ENCODE assay signal across 25 cellular contexts in genomic region chr17:34367486-34368270, GRCh38. TPM values are rescaled to one million over a fixed set of nuclear protein-coding genes. Genes with fewer than 3 reads are reported as not detected.
A peak's percentile ranks its signal among the peaks of the same experiment; 100 is the strongest.
DNase-seq lines count a peak whose midpoint lies in the region; ATAC-seq and TF ChIP-seq lines count a peak whose summit lies in the region.
"Had no signal": no experiment of that assay in that cellular context is flagged by ENCODE, and none has a peak within 500 bp of the region (broad histone marks: within the 10 kb centered on the region; RNA-seq: fewer than 3 reads in every experiment).

No MANE protein-coding gene starts in this region.

- peak overlapping the region; percentile 28; the same call in 1 of the 2 replicates for H2AFZ ChIP-seq in Loucy (ENCODE audit: low read length)

- TF ChIP-seq EP300 in esophagus muscularis mucosa (IDR thresholded peaks at IDR 0.05) = no peak

- WGBS in esophagus muscularis mucosa = 75% methylated on average over 10 of the region's 10 CpGs

- peak overlapping the region; percentile 81 for H3K9ac ChIP-seq in Loucy (ENCODE audit: low read depth, low read length, poor library complexity, severe bottlenecking)

- H3K4me1 ChIP-seq in Loucy (ENCODE audit: insufficient read depth, low read length, poor library complexity, severe bottlenecking) = peaks cover 96% of the 10 kb centered on the region
- H3K4me1 ChIP-seq in esophagus muscularis mucosa = no peaks in the 10 kb centered on the region
- H3K4me1 ChIP-seq: HAP-1 had no signal

- H3K36me3 ChIP-seq in Loucy (ENCODE audit: insufficient read depth, low read length) (no peaks in the 10 kb centered on the region), esophagus muscularis mucosa (no peaks in the 10 kb centered on the region)
- H3K36me3 ChIP-seq: HAP-1 had no signal

- no peaks in the 10 kb centered on the region for H3K79me2 ChIP-seq in Loucy (ENCODE audit: insufficient read depth, low read length)

- H4K20me1 ChIP-seq in Loucy (ENCODE audit: insufficient read depth, low read length, poor library complexity, severe bottlenecking) = no peaks in the 10 kb centered on the region

- no peak for TF ChIP-seq POLR2A in esophagus muscularis mucosa (IDR thresholded peaks at IDR 0.05; ENCODE audit: low read depth)

- no peaks in the 10 kb centered on the region for H3K9me2 ChIP-seq in Loucy (replicated peaks; ENCODE audit: low read depth, low read length)

- no peak for ATAC-seq in stimulated activated naive CD8-positive, alpha-beta T cell treated with anti-CD3 and anti-CD28 coated beads, Interleukin-15, Interleukin-2, amounts not matched to agents 100 U/mL and 50 U/mL, for 24 hours
- no peak for ATAC-seq in HG03460 (IDR thresholded peaks at IDR 0.05; ENCODE audit: unreplicated experiment)

- TF ChIP-seq CTCF in Loucy (conservative IDR thresholded peaks at IDR 0.05; ENCODE audit: low read length) = no peak
- TF ChIP-seq CTCF in esophagus muscularis mucosa (IDR thresholded peaks at IDR 0.05) = no peak

- no peak overlapping the region for H3K4me3 ChIP-seq in Loucy (ENCODE audit: low read length, poor library complexity, severe bottlenecking)
- H3K4me3 ChIP-seq in esophagus muscularis mucosa = no peak overlapping the region
- H3K4me3 ChIP-seq: HAP-1 had no signal

- H3K9me3 ChIP-seq in Loucy (ENCODE audit: insufficient read depth, low read depth, low read length) = no peaks in the 10 kb centered on the region
- H3K9me3 ChIP-seq in esophagus muscularis mucosa = no peaks in the 10 kb centered on the region
- H3K9me3 ChIP-seq: HAP-1 had no signal

- no peak overlapping the region for H3K27ac ChIP-seq in esophagus muscularis mucosa (replicated peaks in 1 of 4)
- H3K27ac ChIP-seq: RWPE1 had no signal

- intact Hi-C loops in esophagus muscularis mucosa (cut with DNase I) = no loop called here

- DNase-seq in activated CD8-positive, alpha-beta memory T cell treated with anti-CD3 and anti-CD28 coated beads, Interleukin-2, amount 50 U/mL, for 48 hours = peak; percentile 36
- DNase-seq in activated CD8-positive, alpha-beta memory T cell treated with anti-CD3 and anti-CD28 coated beads, Interleukin-2, amount 50 U/mL, for 4 hours = no peak
- peak; percentile 90 for DNase-seq in esophagus muscularis mucosa (ENCODE audit: extremely low spot score)
- no peak for DNase-seq in stimulated activated naive CD8-positive, alpha-beta T cell treated with anti-CD3 and anti-CD28 coated beads, Interleukin-15, Interleukin-2, amounts not matched to agents 100 U/mL and 50 U/mL, for 24 hours
- DNase-seq in HT-29 (ENCODE audit: low spot score) = no peak
- DNase-seq: CD4-positive, alpha-beta T cell; HFFc6; Kasumi-1; NCI-H1105 treated with DMSO at 0.1 percent for 48 hours; NCI-H146; NCI-H2029; NCI-H446; NCI-H524 treated with DMSO at 0.1 percent for 48 hours; NCI-H774; NK-92 treated with Interleukin-12 subunit alpha and Interleukin-12 subunit beta, amount 100 ng/mL, for 24 hours; SHP77 had no signal

- H3F3A ChIP-seq in Loucy (ENCODE audit: low read depth) = peaks cover 15% of the 10 kb centered on the region

- H3K27me3 ChIP-seq in Loucy (ENCODE audit: insufficient read depth, low read length, poor library complexity, severe bottlenecking) (no peaks in the 10 kb centered on the region), esophagus muscularis mucosa (peaks cover 0 to 21% (median 0%) of the 10 kb centered on the region in 4 donors)

- H3K4me2 ChIP-seq in Loucy (ENCODE audit: low read depth, low read length, poor library complexity, severe bottlenecking) = peak overlapping the region; percentile 2

RNA-seq across cellular contexts. Expression of gene CCL1, which starts 4.6 kb away (rescaled TPM):
- not detected for total RNA-seq in esophagus muscularis mucosa
- total RNA-seq in HT-29 (2014; rRNA removed; shearing (Covaris generic)) = not detected in 2 replicates
- total RNA-seq: A172; CD4-positive, alpha-beta T cell; Daoy; G401; MCF 10A; SK-MEL-5 had no signal

RNA-seq across cellular contexts. Expression of gene CCL13, which starts 11.4 kb away (rescaled TPM):
- 1 to 10 TPM in 2 of 4 donors, under 1 TPM in 1, not detected in 1; 0.78 to 3.6 (median 2.0) TPM for total RNA-seq in esophagus muscularis mucosa
- not detected in 2 replicates for total RNA-seq in HT-29 (2014; rRNA removed; shearing (Covaris generic))
- total RNA-seq: A172; CD4-positive, alpha-beta T cell; Daoy; G401; HFFc6; MCF 10A; SK-MEL-5 had no signal

RNA-seq across cellular contexts. Expression of gene CCL8, which starts 48.4 kb away (rescaled TPM):
- 1 to 10 TPM in 1 of 4 donors, not detected in 3; 2.0 TPM for total RNA-seq in esophagus muscularis mucosa
- not detected in 2 replicates for total RNA-seq in HT-29 (2014; rRNA removed; shearing (Covaris generic))
- total RNA-seq: A172; CD4-positive, alpha-beta T cell; Daoy; G401; HFFc6; MCF 10A; SK-MEL-5 had no signal

Comparison
In these comparisons a context has a peak if more than half of its experiments do, and no peak if none do; other contexts are left out.
1. DNase-seq: peak in activated CD8-positive, alpha-beta memory T cell treated with anti-CD3 and anti-CD28 coated beads, Interleukin-2, amount 50 U/mL, for 48 hours (single experiment) and esophagus muscularis mucosa (single experiment); none in activated CD8-positive, alpha-beta memory T cell treated with anti-CD3 and anti-CD28 coated beads, Interleukin-2, amount 50 U/mL, for 4 hours (single experiment), stimulated activated naive CD8-positive, alpha-beta T cell treated with anti-CD3 and anti-CD28 coated beads, Interleukin-15, Interleukin-2, amounts not matched to agents 100 U/mL and 50 U/mL, for 24 hours (single experiment) and HT-29 (single experiment).